In genomic region chr14:103535891-103536565, GRCh38 we compare ENCODE assay signal across 28 cellular contexts. TPM values are rescaled to one million over a fixed set of nuclear protein-coding genes. Genes with fewer than 3 reads are reported as not detected.
DNase-seq lines count a peak whose midpoint lies in the region; ATAC-seq, FAIRE-seq and TF ChIP-seq lines count a peak whose summit lies in the region.
"Had no signal": no experiment of that assay in that cellular context is flagged by ENCODE, and none has a peak within 500 bp of the region (broad histone marks: within the 10 kb centered on the region; RNA-seq: fewer than 3 reads in every experiment).

No MANE protein-coding gene starts in this region.

- H3K4me3 ChIP-seq in HEK293 (ENCODE audit: low read depth, low read length) = no peak overlapping the region
- no peak overlapping the region for H3K4me3 ChIP-seq in dorsolateral prefrontal cortex
- H3K4me3 ChIP-seq in muscle layer of duodenum (ENCODE audit: low read depth in 1 of 2, low read length in 2 of 2) = no peak overlapping the region
- no peak overlapping the region for H3K4me3 ChIP-seq in tibial artery
- H3K4me3 ChIP-seq: BLaER1 treated with 17β-estradiol and CSF1 and Interleukin-3, amounts not matched to agents 10 nM and 100 nM; thoracic aorta had no signal

- no peak for ATAC-seq in HG02763 (IDR thresholded peaks at IDR 0.05; ENCODE audit: unreplicated experiment)
- no peak for ATAC-seq in left lobe of liver
- ATAC-seq: activated CD8-positive, alpha-beta T cell treated with anti-CD3 and anti-CD28 coated beads, Interleukin-2, amount 10 ng/mL, durations not matched to agents 7 days and 5 days; natural killer cell treated with Interleukin-12 subunit alpha and Interleukin-12 subunit beta and Interleukin-15 and Interleukin-18, amount 100 ng/mL, for 72 hours; stimulated activated memory B cell treated with anti-CD40 and anti-IgM and Interleukin-4, amounts not matched to agents 10 μg/mL and 1 μg/mL and 100 μg/mL, for 72 hours had no signal

- no peak for TF ChIP-seq CTCF in HEK293 (tag by site-specific recombination; IDR thresholded peaks at IDR 0.05)
- TF ChIP-seq CTCF in dorsolateral prefrontal cortex (IDR thresholded peaks at IDR 0.05 in 54 of 56, conservative IDR thresholded peaks at IDR 0.05 in 2 of 56; ENCODE audit: low read depth in 1 of 56, partially characterized antibody in 56 of 56) = no peak
- no peak for TF ChIP-seq CTCF in tibial artery (IDR thresholded peaks at IDR 0.05)

- 0 out of 2 replicates have a peak, but pooled peaks cover 5% of the 10 kb centered on the region for H3K4me1 ChIP-seq in HEK293 (ENCODE audit: control insufficient read depth, insufficient read depth, low read length)
- H3K4me1 ChIP-seq in muscle layer of duodenum (ENCODE audit: control insufficient read depth in 1 of 2, insufficient read depth in 2 of 2, low read length in 2 of 2) = peaks cover 0 to 84% of the 10 kb centered on the region in 2 donors
- peaks cover 0 to 78% (median 68%) of the 10 kb centered on the region in 4 donors for H3K4me1 ChIP-seq in tibial artery

- H3K9me3 ChIP-seq in HEK293 (ENCODE audit: control insufficient read depth, insufficient read depth, low read depth, low read length) = no peaks in the 10 kb centered on the region
- no peaks in the 10 kb centered on the region for H3K9me3 ChIP-seq in muscle layer of duodenum (ENCODE audit: control insufficient read depth in 1 of 2, low read length in 2 of 2)
- no peaks in the 10 kb centered on the region for H3K9me3 ChIP-seq in tibial artery
- H3K9me3 ChIP-seq: BLaER1 treated with 17β-estradiol and CSF1 and Interleukin-3, amounts not matched to agents 10 nM and 100 nM; thoracic aorta had no signal

- H3K27me3 ChIP-seq in dorsolateral prefrontal cortex = no peaks in the 10 kb centered on the region
- H3K27me3 ChIP-seq in muscle layer of duodenum (ENCODE audit: low read depth, low read length) = no peaks in the 10 kb centered on the region
- no peaks in the 10 kb centered on the region for H3K27me3 ChIP-seq in tibial artery

- POLR2A ChIA-PET in HEK293 (lab: Yijun Ruan, JAX) = interaction anchor here (0.8 to 3.9 kb wide), 3 partner anchors 13 to 15 kb away, joined by 4 to 19 read pairs (median 6); partner anchors contain the start of gene CKB

- CTCF ChIA-PET in HEK293 (lab: Yijun Ruan, JAX) = interaction anchor here (0.5 to 0.6 kb wide), 2 partner anchors 11 to 111 kb away, joined by 3 to 5 read pairs; no protein-coding TSS in a partner anchor

- H3K27ac ChIP-seq in HEK293 (ENCODE audit: extremely low read depth, low read depth, low read length) (no peak overlapping the region), dorsolateral prefrontal cortex (peak overlapping the region in 36 of 59 donors; percentile 21 to 98 (median 80)), muscle layer of duodenum (ENCODE audit: low read length) (peak overlapping the region; percentile 4), tibial artery (peak overlapping the region; percentile 86)
- H3K27ac ChIP-seq: BLaER1 treated with 17β-estradiol and CSF1 and Interleukin-3, amounts not matched to agents 10 nM and 100 nM; thoracic aorta had no signal

- no peak for FAIRE-seq in frontal cortex (lab: Jason Lieb, UNC)
- FAIRE-seq: endometrium, H1, HTR-8/SVneo, RCC 7860 had no signal

- DNase-seq in dorsolateral prefrontal cortex (no peak), tibial artery (no peak), frontal cortex (ENCODE audit: low spot score in 2 of 2) (no peak), left lobe of liver (ENCODE audit: low spot score) (no peak)
- DNase-seq: activated CD8-positive, alpha-beta T cell treated with anti-CD3 and anti-CD28 coated beads, Interleukin-2, amount 10 ng/mL, durations not matched to agents 7 days and 5 days; activated effector memory CD4-positive, alpha-beta T cell treated with Interleukin-2 at 50 U/mL for 16 hours; activated naive CD8-positive, alpha-beta T cell treated with anti-CD3 and anti-CD28 coated beads, Interleukin-2, amount 10 ng/mL, durations not matched to agents 7 days and 5 days; central memory CD4-positive, alpha-beta T cell; hypothalamus; KG1; MM.1S; NCI-H1417; NCI-H2029 treated with DMSO at 0.1 percent for 48 hours; NCI-H345; NCI-H748 treated with DMSO at 0.1 percent for 48 hours; stimulated activated CD4-positive, alpha-beta T cell treated with anti-CD3 and anti-CD28 coated beads, Interleukin-4, amount 100 ng/mL, for 4 hours; T-helper 1 cell had no signal

- H3K36me3 ChIP-seq in HEK293 (ENCODE audit: control insufficient read depth in 2 of 2, insufficient read depth in 1 of 2, low read length in 2 of 2) (peaks cover 0 to 14% of the 10 kb centered on the region in 2 experiments; a peak in 1 of 3 replicates), muscle layer of duodenum (ENCODE audit: control insufficient read depth in 1 of 2, insufficient read depth in 2 of 2, low read length in 2 of 2) (no peaks in the 10 kb centered on the region), tibial artery (peaks cover 0 to 63% (median 5%) of the 10 kb centered on the region in 3 donors)

- intact Hi-C loops in dorsolateral prefrontal cortex (cut with DNase I) (no loop called here), tibial artery (cut with DNase I; ENCODE audit: low total_unique reads) (no loop called here)

TF ChIP-seq in HEK293, 187 proteins besides CTCF, POLR2A, EP300 and RAD21:
- no peak for TF ChIP-seq ZNF350 (tag by site-specific recombination; IDR thresholded peaks at IDR 0.05)
- TF ChIP-seq GLIS2 (tag by site-specific recombination; IDR thresholded peaks at IDR 0.05) = 0 out of 2 replicates have a peak, but pooled peaks have one; percentile 11
- peak; percentile 66 for TF ChIP-seq GLIS1 (tag by site-specific recombination; IDR thresholded peaks at IDR 0.05)
- no peak for TF ChIP-seq PBX3 (CRISPR knock-in tag; IDR thresholded peaks at IDR 0.05)
- no peak for TF ChIP-seq ZNF449 (tag by site-specific recombination; IDR thresholded peaks at IDR 0.05)

RNA-seq across cellular contexts. Expression of gene TRMT61A, which starts 7.0 kb away (rescaled TPM):
- total RNA-seq in dorsolateral prefrontal cortex (10 to 100 TPM in 119 of 120 experiments, 1 to 10 TPM in 1; 9.8 to 20.3 (median 14.3) TPM), frontal cortex (4.9 TPM), left lobe of liver (6.0 TPM)

RNA-seq across cellular contexts. Expression of gene CKB, which starts 13.4 kb away (rescaled TPM):
- total RNA-seq in dorsolateral prefrontal cortex = 1,000 to 10,000 TPM; 1,109 to 2,418 (median 1,592) TPM
- 260 TPM for total RNA-seq in frontal cortex
- 10.2 TPM for total RNA-seq in left lobe of liver

RNA-seq across cellular contexts. Expression of gene BAG5, which starts 26.4 kb away (rescaled TPM):
- total RNA-seq in dorsolateral prefrontal cortex = 10 to 100 TPM; 25.3 to 45.6 (median 35.3) TPM
- total RNA-seq in frontal cortex = 51.4 TPM
- 7.5 TPM for total RNA-seq in left lobe of liver

RNA-seq across cellular contexts. Expression of gene COA8, which starts 26.7 kb away (rescaled TPM):
- total RNA-seq in dorsolateral prefrontal cortex (10 to 100 TPM; 21.7 to 47.0 (median 35.6) TPM), frontal cortex (38.3 TPM), left lobe of liver (17.1 TPM)

Comparison
In these comparisons a context has a peak if more than half of its experiments do, and no peak if none do; other contexts are left out.
1. RNA of gene CKB, which starts 13.4 kb away (total RNA-seq): 1,109 to 2,418 TPM in dorsolateral prefrontal cortex and 260 TPM in frontal cortex (single experiment); 10.2 TPM in left lobe of liver (single experiment); every median in the first group is over 10 times any median in the second.